9 cellular contexts compared by ENCODE assay signal in the genomic region with DNA sequence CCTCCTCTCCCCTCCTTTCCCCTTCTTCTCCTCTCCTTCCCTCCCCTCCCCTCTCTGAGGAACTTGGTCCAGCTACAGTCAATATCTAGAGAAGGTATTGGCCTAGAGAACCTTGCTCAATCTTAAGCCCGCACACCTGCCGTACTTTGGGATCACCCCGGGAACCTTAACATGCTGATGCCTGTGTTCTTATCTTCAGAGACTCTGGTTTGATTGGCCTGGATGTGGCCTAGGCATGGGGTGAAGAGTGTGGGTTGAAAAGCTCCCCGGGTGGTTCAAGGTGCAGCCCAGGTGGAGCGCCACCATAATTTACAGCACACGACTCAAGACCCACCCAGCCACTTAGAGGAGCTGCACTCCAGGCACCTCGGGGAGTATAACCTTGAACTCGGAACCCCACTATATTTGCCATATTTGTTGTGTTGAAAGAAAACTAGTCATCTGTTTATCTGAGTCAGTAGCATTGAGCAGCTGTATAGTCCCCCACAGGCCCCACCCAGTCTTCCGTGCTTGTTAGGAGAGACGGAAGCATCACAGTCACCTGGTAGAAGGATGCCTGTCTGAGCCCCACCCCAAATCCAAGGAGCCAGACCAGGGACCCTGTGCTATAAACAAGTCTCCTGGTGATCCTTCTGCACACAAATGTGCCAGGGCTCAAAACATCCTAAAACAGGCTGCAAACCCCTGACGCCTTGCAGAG. TPM values are rescaled to one million over a fixed set of nuclear protein-coding genes. Genes with fewer than 3 reads are reported as not detected.
DNase-seq lines count a peak whose midpoint lies in the region; ATAC-seq and TF ChIP-seq lines count a peak whose summit lies in the region.
"Had no signal": no experiment of that assay in that cellular context is flagged by ENCODE, and none has a peak within 500 bp of the region (broad histone marks: within the 10 kb centered on the region; RNA-seq: fewer than 3 reads in every experiment).

No MANE protein-coding gene starts in this region.

- peak overlapping the region in 1 of 2 donors; percentile 41 for H3K4me3 ChIP-seq in CD4-positive, alpha-beta memory T cell (ENCODE audit: low read length in 2 of 2)
- no peak overlapping the region for H3K4me3 ChIP-seq in RWPE2 (ENCODE audit: severe bottlenecking)
- H3K4me3 ChIP-seq in naive thymus-derived CD4-positive, alpha-beta T cell (ENCODE audit: low read length) = peak overlapping the region; percentile 17

- TF ChIP-seq CTCF in RWPE2 (IDR thresholded peaks at IDR 0.05; ENCODE audit: poor library complexity, severe bottlenecking) = no peak

- no peaks in the 10 kb centered on the region for H3K36me3 ChIP-seq in CD4-positive, alpha-beta memory T cell (ENCODE audit: insufficient read depth, low read length)
- H3K36me3 ChIP-seq in RWPE2 (ENCODE audit: low read depth) = no peaks in the 10 kb centered on the region
- no peaks in the 10 kb centered on the region for H3K36me3 ChIP-seq in naive thymus-derived CD4-positive, alpha-beta T cell (ENCODE audit: control insufficient read depth in 2 of 3, insufficient read depth in 3 of 3, low read length in 3 of 3)
- H3K36me3 ChIP-seq: BE2C had no signal

- H3K36me3 Mint-ChIP-seq in CD4-positive, alpha-beta memory T cell = peaks cover 0 to 8% of the 10 kb centered on the region in 2 donors
- H3K36me3 Mint-ChIP-seq in naive thymus-derived CD4-positive, alpha-beta T cell = peaks cover 0 to 26% (median 0%) of the 10 kb centered on the region in 5 donors

- peak overlapping the region; percentile 86 to 100 (median 98) for H3K27ac Mint-ChIP-seq in CD4-positive, alpha-beta memory T cell
- H3K27ac Mint-ChIP-seq in naive thymus-derived CD4-positive, alpha-beta T cell = peak overlapping the region; percentile 92 to 100 (median 99)

- no peaks in the 10 kb centered on the region for H3K9me3 ChIP-seq in CD4-positive, alpha-beta memory T cell (ENCODE audit: control insufficient read depth in 1 of 2, low read length in 2 of 2)
- no peaks in the 10 kb centered on the region for H3K9me3 ChIP-seq in RWPE2 (ENCODE audit: severe bottlenecking)
- H3K9me3 ChIP-seq in naive thymus-derived CD4-positive, alpha-beta T cell (ENCODE audit: control insufficient read depth in 2 of 3, low read length in 3 of 3) = no peaks in the 10 kb centered on the region
- H3K9me3 ChIP-seq: BE2C had no signal

- H3K27ac ChIP-seq in CD4-positive, alpha-beta memory T cell (ENCODE audit: low read depth, low read length) = peak overlapping the region; percentile 76
- H3K27ac ChIP-seq in RWPE2 (ENCODE audit: poor library complexity, severe bottlenecking) = no peak overlapping the region
- peak overlapping the region; percentile 90 for H3K27ac ChIP-seq in naive thymus-derived CD4-positive, alpha-beta T cell (ENCODE audit: low read depth, low read length)

- H3K9me3 Mint-ChIP-seq in CD4-positive, alpha-beta memory T cell = no peaks in the 10 kb centered on the region
- peaks cover 0 to 3% (median 0%) of the 10 kb centered on the region in 11 donors for H3K9me3 Mint-ChIP-seq in naive thymus-derived CD4-positive, alpha-beta T cell

- H3K27me3 ChIP-seq in CD4-positive, alpha-beta memory T cell (ENCODE audit: insufficient read depth, low read length) = no peaks in the 10 kb centered on the region
- no peaks in the 10 kb centered on the region for H3K27me3 ChIP-seq in RWPE2 (ENCODE audit: insufficient read depth, poor library complexity, severe bottlenecking)
- no peaks in the 10 kb centered on the region for H3K27me3 ChIP-seq in naive thymus-derived CD4-positive, alpha-beta T cell (ENCODE audit: control insufficient read depth in 2 of 2, insufficient read depth in 2 of 2, low read length in 2 of 2)
- H3K27me3 ChIP-seq: BE2C had no signal

- peak; percentile 37; the same call in 1 of the 3 replicates for ATAC-seq in RWPE2 (ENCODE audit: low read depth)
- peak; percentile 68 for ATAC-seq in naive thymus-derived CD4-positive, alpha-beta T cell

- intact Hi-C loops in CD4-positive, alpha-beta memory T cell (cut with micrococcal nuclease) = loop anchor here (2.0 to 10.0 kb wide), 2 partner anchors 49 to 313 kb away; a partner anchor contains a TSS
- intact Hi-C loops in naive thymus-derived CD4-positive, alpha-beta T cell (cut with micrococcal nuclease) = loop anchor here in 1 of 2 donors (1.0 kb wide), 2 partner anchors 35 to 462 kb away; a partner anchor contains a TSS

- peak; percentile 51 to 85 (median 55) for DNase-seq in CD4-positive, alpha-beta memory T cell
- DNase-seq in RWPE2 (ENCODE audit: low spot score) = no peak
- DNase-seq in activated effector memory CD4-positive, alpha-beta T cell treated with Interleukin-2 at 50 U/mL for 16 hours = peak; percentile 65
- peak in 8 of 9 donors; percentile 60 to 73 (median 66) for DNase-seq in naive thymus-derived CD4-positive, alpha-beta T cell
- DNase-seq in ACHN = no peak
- no peak for DNase-seq in NCI-H69 (lab: John Stamatoyannopoulos, UW)
- no peak for DNase-seq in NCI-H1436 treated with DMSO at 0.1 percent for 48 hours (lab: John Stamatoyannopoulos, UW)
- no peak for DNase-seq in NCI-H2107 (lab: John Stamatoyannopoulos, UW)
- DNase-seq: BE2C had no signal

- CTCF ChIA-PET in CD4-positive, alpha-beta memory T cell (lab: Charles Lee; ENCODE audit: partially characterized antibody) = interaction anchor here (0.8 to 4.8 kb wide), 15 partner anchors 8 to 90 kb away, joined by 3 to 58 read pairs (median 9); a partner anchor contains a TSS
- CTCF ChIA-PET in naive thymus-derived CD4-positive, alpha-beta T cell (lab: Charles Lee) = interaction anchor here (0.7 to 4.3 kb wide), 12 partner anchors 9 to 44 kb away, joined by 3 to 29 read pairs (median 11); a partner anchor contains a TSS

- H3K4me1 Mint-ChIP-seq in CD4-positive, alpha-beta memory T cell = peaks cover 44 to 87% (median 60%) of the 10 kb centered on the region in 4 donors
- H3K4me1 Mint-ChIP-seq in naive thymus-derived CD4-positive, alpha-beta T cell = peaks cover 35 to 90% (median 63%) of the 10 kb centered on the region in 7 donors

- H3K4me1 ChIP-seq in CD4-positive, alpha-beta memory T cell (ENCODE audit: insufficient read depth, low read length) = peaks cover 85% of the 10 kb centered on the region
- H3K4me1 ChIP-seq in RWPE2 (ENCODE audit: insufficient read depth, poor library complexity, severe bottlenecking) = no peaks in the 10 kb centered on the region
- peaks cover 51 to 82% of the 10 kb centered on the region in 2 donors for H3K4me1 ChIP-seq in naive thymus-derived CD4-positive, alpha-beta T cell (ENCODE audit: control insufficient read depth in 2 of 2, insufficient read depth in 2 of 2, low read length in 2 of 2)
- H3K4me1 ChIP-seq: BE2C had no signal

- in situ Hi-C loops in ACHN (cut with HindIII; ENCODE audit: low pct_ligation_motif_present, low pct_unique_long_range_greater_than_20kb, low sequenced_read_pairs) = no loop called here

- POLR2A ChIA-PET in CD4-positive, alpha-beta memory T cell (lab: Charles Lee; ENCODE audit: partially characterized antibody) = interaction anchor here (0.9 to 74.5 kb wide), 9 partner anchors 1 to 310 kb away, joined by 3 to 5577 read pairs (median 15); a partner anchor contains a TSS
- POLR2A ChIA-PET in naive thymus-derived CD4-positive, alpha-beta T cell (lab: Charles Lee) = interaction anchor here (0.8 to 43.4 kb wide), 9 partner anchors 8 to 235 kb away, joined by 3 to 2417 read pairs (median 5); a partner anchor contains a TSS

- H3K4me3 Mint-ChIP-seq in CD4-positive, alpha-beta memory T cell = peak overlapping the region; percentile 9 to 82 (median 71)
- H3K4me3 Mint-ChIP-seq in naive thymus-derived CD4-positive, alpha-beta T cell = peak overlapping the region; percentile 77 to 86 (median 82)

- H3K27me3 Mint-ChIP-seq in CD4-positive, alpha-beta memory T cell = no peaks in the 10 kb centered on the region
- H3K27me3 Mint-ChIP-seq in naive thymus-derived CD4-positive, alpha-beta T cell = no peaks in the 10 kb centered on the region

RNA-seq across cellular contexts. Expression of a gene that starts 14.4 kb away (rescaled TPM):
- total RNA-seq in CD4-positive, alpha-beta memory T cell = 100 to 1,000 TPM; 194 to 201 TPM
- 10 to 100 TPM; 15.4 to 17.8 TPM for polyA plus RNA-seq in CD4-positive, alpha-beta memory T cell
- 100 to 1,000 TPM in 3 of 5 experiments, 10 to 100 TPM in 2; 65.9 to 271 (median 197) TPM for total RNA-seq in naive thymus-derived CD4-positive, alpha-beta T cell
- polyA plus RNA-seq in naive thymus-derived CD4-positive, alpha-beta T cell = 10 to 100 TPM; 13.1 to 16.5 TPM

RNA-seq across cellular contexts. Expression of a gene that starts 35.2 kb away (rescaled TPM):
- total RNA-seq in CD4-positive, alpha-beta memory T cell = 100 to 1,000 TPM; 174 to 181 TPM
- polyA plus RNA-seq in CD4-positive, alpha-beta memory T cell = 10 to 100 TPM in 1 of 2 donors, 1 to 10 TPM in 1; 7.8 to 14.4 TPM
- 100 to 1,000 TPM in 2 of 5 experiments, 10 to 100 TPM in 3; 58.7 to 131 (median 98.2) TPM for total RNA-seq in naive thymus-derived CD4-positive, alpha-beta T cell
- 1 to 10 TPM; 3.7 to 6.6 TPM for polyA plus RNA-seq in naive thymus-derived CD4-positive, alpha-beta T cell

RNA-seq across cellular contexts. Expression of a gene that starts 48.7 kb away (rescaled TPM):
- total RNA-seq in CD4-positive, alpha-beta memory T cell = 10 to 100 TPM; 46.4 to 59.0 TPM
- 10 to 100 TPM; 23.1 to 25.7 TPM for polyA plus RNA-seq in CD4-positive, alpha-beta memory T cell
- 10 to 100 TPM; 33.5 to 63.9 (median 44.0) TPM for total RNA-seq in naive thymus-derived CD4-positive, alpha-beta T cell
- polyA plus RNA-seq in naive thymus-derived CD4-positive, alpha-beta T cell = 10 to 100 TPM; 22.3 to 29.2 TPM

Comparison
In these comparisons a context has a peak if more than half of its experiments do, and no peak if none do; other contexts are left out.
1. DNase-seq: peak in CD4-positive, alpha-beta memory T cell (5 of 5), activated effector memory CD4-positive, alpha-beta T cell treated with Interleukin-2 at 50 U/mL for 16 hours (single experiment) and naive thymus-derived CD4-positive, alpha-beta T cell (8 of 9); none in RWPE2 (single experiment), ACHN (single experiment), NCI-H69 (single experiment), NCI-H1436 treated with DMSO at 0.1 percent for 48 hours (single experiment) and NCI-H2107 (single experiment).